ENCODE assay signal across 14 cellular contexts in the genomic region with DNA sequence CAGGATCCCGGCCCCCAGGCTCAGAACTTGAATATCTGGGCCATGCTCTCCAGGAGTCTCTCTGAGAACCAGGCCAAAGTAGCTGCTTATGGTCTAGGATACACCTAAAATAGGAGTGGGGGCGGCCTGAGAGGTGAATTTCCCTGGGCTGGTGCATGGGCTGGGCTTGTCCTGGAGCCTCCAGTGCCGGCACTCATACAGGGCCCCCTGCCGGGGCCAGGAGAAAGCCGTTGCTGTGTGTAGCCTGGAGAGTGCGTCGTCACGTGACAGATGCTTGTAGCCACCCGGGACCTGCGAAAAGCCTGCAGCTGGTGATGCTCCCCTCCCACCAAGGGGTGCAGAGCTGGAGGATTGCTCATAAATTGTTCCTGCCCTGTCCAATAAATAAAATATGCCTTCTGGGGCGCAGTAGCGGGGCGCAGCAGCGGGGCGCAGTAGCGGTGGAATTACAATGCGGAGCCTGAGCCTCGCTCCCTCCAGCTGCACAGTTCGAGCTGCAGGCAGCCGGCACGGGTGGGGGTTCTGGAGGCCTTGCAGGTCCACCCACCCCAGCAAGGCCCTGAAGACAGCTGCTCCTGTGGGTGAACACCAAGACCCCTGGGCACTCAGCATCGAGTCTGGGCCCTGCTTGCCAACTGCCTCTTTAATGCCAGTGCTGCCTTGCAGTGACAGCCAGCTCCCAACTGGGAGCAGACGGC.
DNase-seq lines count a peak whose midpoint lies in the region; ATAC-seq, FAIRE-seq and TF ChIP-seq lines count a peak whose summit lies in the region.
"Had no signal": no experiment of that assay in that cellular context is flagged by ENCODE, and none has a peak within 500 bp of the region (broad histone marks: within the 10 kb centered on the region; RNA-seq: fewer than 3 reads in every experiment).

No MANE protein-coding gene starts in this region.

- WGBS in tibial nerve, 2 donors = 43 to 63% methylated on average over 17 to 18 of the region's 23 CpGs

- H3K4me1 ChIP-seq in kidney (ENCODE audit: control insufficient read depth in 1 of 2, insufficient read depth in 1 of 2, low read depth in 1 of 2, low read length in 2 of 2) = no peaks in the 10 kb centered on the region
- H3K4me1 ChIP-seq in tibial nerve = peaks cover 0 to 3% (median 0%) of the 10 kb centered on the region in 4 donors

- POLR2A ChIA-PET in WTC11 (lab: Charles Lee) = no interaction called here

- H3K27ac ChIP-seq in kidney (ENCODE audit: low read depth in 2 of 2, low read length in 2 of 2) = no peak overlapping the region
- peak overlapping the region; percentile 38 for H3K27ac ChIP-seq in substantia nigra (ENCODE audit: low read depth, low read length, poor library complexity, severe bottlenecking)
- H3K27ac ChIP-seq in tibial nerve = no peak overlapping the region

- no peak for TF ChIP-seq CTCF in WTC11 (IDR thresholded peaks at IDR 0.05)
- no peak for TF ChIP-seq CTCF in kidney (IDR thresholded peaks at IDR 0.05; ENCODE audit: borderline replicate concordance, extremely low read depth, insufficient read depth)
- TF ChIP-seq CTCF in tibial nerve (IDR thresholded peaks at IDR 0.05) = peak in 1 of 5 experiments; percentile 23

- H3K4me3 Mint-ChIP-seq in WTC11 = no peak overlapping the region

- H3K9me3 Mint-ChIP-seq in WTC11 = peaks cover 6% of the 10 kb centered on the region

- no peak for TF ChIP-seq EP300 in tibial nerve (IDR thresholded peaks at IDR 0.05)

- CTCF ChIA-PET in WTC11 (lab: Charles Lee) = no interaction called here

- H3K9ac ChIP-seq in kidney (ENCODE audit: low read length in 2 of 2) = no peak overlapping the region

- DNase-seq in NCI-H82 (lab: John Stamatoyannopoulos, UW) (peak; percentile 50), NCI-H82 treated with DMSO at 0.1 percent for 48 hours (lab: John Stamatoyannopoulos, UW; ENCODE audit: unreplicated experiment) (no peak), WTC11 (ENCODE audit: low spot score) (peak; percentile 39), kidney (peak; percentile 56), substantia nigra (lab: John Stamatoyannopoulos, UW) (peak in 32 of 49 donors; percentile 23 to 84 (median 57)), tibial nerve (ENCODE audit: low spot score in 2 of 2) (no peak)
- DNase-seq: activated CD8-positive, alpha-beta memory T cell treated with anti-CD3 and anti-CD28 coated beads for 24 hours; activated naive CD4-positive, alpha-beta T cell treated with anti-CD3 and anti-CD28 coated beads, Interleukin-2, amount 50 U/mL, for 16 hours; kidney glomerular epithelial cell; T1000 had no signal

- no peak for FAIRE-seq in kidney (lab: Jason Lieb, UNC)
- FAIRE-seq: colon, H1 had no signal

- no peak for TF ChIP-seq POLR2A in tibial nerve (IDR thresholded peaks at IDR 0.05)

- peaks cover 8% of the 10 kb centered on the region; the same call in 1 of the 2 replicates for H3K4me1 Mint-ChIP-seq in WTC11

- peak; percentile 69 for ATAC-seq in WTC11
- ATAC-seq in GM18867 (IDR thresholded peaks at IDR 0.05; ENCODE audit: unreplicated experiment) = no peak
- no peak for ATAC-seq in HG03432 (IDR thresholded peaks at IDR 0.05; ENCODE audit: unreplicated experiment)

- H3K4me3 ChIP-seq in kidney (ENCODE audit: low read length in 2 of 2) (no peak overlapping the region), tibial nerve (no peak overlapping the region)

- intact Hi-C loops in kidney (cut with DNase I) = no loop called here

- H3K27me3 ChIP-seq in tibial nerve = no peaks in the 10 kb centered on the region

- H3K36me3 ChIP-seq in kidney (ENCODE audit: control insufficient read depth in 1 of 2, insufficient read depth in 2 of 2, low read length in 2 of 2) (no peaks in the 10 kb centered on the region), tibial nerve (no peaks in the 10 kb centered on the region)

- peaks cover 5% of the 10 kb centered on the region; the same call in 1 of the 2 replicates for H3K36me3 Mint-ChIP-seq in WTC11

- H3K27me3 Mint-ChIP-seq in WTC11 (ENCODE audit: low read depth) = no peaks in the 10 kb centered on the region

- no peak overlapping the region for H3K27ac Mint-ChIP-seq in WTC11

- H3K9me3 ChIP-seq in kidney (ENCODE audit: control insufficient read depth in 1 of 2, low read length in 2 of 2) (no peaks in the 10 kb centered on the region), tibial nerve (peaks cover 0 to 10% (median 0%) of the 10 kb centered on the region in 4 donors)

TF ChIP-seq in WTC11, 78 proteins besides CTCF, POLR2A, EP300 and RAD21:
- TF ChIP-seq, protein P1, sequence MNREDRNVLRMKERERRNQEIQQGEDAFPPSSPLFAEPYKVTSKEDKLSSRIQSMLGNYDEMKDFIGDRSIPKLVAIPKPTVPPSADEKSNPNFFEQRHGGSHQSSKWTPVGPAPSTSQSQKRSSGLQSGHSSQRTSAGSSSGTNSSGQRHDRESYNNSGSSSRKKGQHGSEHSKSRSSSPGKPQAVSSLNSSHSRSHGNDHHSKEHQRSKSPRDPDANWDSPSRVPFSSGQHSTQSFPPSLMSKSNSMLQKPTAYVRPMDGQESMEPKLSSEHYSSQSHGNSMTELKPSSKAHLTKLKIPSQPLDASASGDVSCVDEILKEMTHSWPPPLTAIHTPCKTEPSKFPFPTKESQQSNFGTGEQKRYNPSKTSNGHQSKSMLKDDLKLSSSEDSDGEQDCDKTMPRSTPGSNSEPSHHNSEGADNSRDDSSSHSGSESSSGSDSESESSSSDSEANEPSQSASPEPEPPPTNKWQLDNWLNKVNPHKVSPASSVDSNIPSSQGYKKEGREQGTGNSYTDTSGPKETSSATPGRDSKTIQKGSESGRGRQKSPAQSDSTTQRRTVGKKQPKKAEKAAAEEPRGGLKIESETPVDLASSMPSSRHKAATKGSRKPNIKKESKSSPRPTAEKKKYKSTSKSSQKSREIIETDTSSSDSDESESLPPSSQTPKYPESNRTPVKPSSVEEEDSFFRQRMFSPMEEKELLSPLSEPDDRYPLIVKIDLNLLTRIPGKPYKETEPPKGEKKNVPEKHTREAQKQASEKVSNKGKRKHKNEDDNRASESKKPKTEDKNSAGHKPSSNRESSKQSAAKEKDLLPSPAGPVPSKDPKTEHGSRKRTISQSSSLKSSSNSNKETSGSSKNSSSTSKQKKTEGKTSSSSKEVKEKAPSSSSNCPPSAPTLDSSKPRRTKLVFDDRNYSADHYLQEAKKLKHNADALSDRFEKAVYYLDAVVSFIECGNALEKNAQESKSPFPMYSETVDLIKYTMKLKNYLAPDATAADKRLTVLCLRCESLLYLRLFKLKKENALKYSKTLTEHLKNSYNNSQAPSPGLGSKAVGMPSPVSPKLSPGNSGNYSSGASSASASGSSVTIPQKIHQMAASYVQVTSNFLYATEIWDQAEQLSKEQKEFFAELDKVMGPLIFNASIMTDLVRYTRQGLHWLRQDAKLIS (CRISPR knock-in tag; IDR thresholded peaks at IDR 0.05; ENCODE audit: borderline replicate concordance) = no peak
- TF ChIP-seq RORB (CRISPR knock-in tag; IDR thresholded peaks at IDR 0.05) = no peak
- TF ChIP-seq, protein P2, sequence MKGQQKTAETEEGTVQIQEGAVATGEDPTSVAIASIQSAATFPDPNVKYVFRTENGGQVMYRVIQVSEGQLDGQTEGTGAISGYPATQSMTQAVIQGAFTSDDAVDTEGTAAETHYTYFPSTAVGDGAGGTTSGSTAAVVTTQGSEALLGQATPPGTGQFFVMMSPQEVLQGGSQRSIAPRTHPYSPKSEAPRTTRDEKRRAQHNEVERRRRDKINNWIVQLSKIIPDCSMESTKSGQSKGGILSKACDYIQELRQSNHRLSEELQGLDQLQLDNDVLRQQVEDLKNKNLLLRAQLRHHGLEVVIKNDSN (CRISPR knock-in tag; IDR thresholded peaks at IDR 0.05) = peak; percentile 63
- TF ChIP-seq, protein P3, sequence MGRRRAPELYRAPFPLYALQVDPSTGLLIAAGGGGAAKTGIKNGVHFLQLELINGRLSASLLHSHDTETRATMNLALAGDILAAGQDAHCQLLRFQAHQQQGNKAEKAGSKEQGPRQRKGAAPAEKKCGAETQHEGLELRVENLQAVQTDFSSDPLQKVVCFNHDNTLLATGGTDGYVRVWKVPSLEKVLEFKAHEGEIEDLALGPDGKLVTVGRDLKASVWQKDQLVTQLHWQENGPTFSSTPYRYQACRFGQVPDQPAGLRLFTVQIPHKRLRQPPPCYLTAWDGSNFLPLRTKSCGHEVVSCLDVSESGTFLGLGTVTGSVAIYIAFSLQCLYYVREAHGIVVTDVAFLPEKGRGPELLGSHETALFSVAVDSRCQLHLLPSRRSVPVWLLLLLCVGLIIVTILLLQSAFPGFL (CRISPR knock-in tag; IDR thresholded peaks at IDR 0.05; ENCODE audit: borderline replicate concordance) = no peak
- TF ChIP-seq, protein P4, sequence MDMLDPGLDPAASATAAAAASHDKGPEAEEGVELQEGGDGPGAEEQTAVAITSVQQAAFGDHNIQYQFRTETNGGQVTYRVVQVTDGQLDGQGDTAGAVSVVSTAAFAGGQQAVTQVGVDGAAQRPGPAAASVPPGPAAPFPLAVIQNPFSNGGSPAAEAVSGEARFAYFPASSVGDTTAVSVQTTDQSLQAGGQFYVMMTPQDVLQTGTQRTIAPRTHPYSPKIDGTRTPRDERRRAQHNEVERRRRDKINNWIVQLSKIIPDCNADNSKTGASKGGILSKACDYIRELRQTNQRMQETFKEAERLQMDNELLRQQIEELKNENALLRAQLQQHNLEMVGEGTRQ (CRISPR knock-in tag; IDR thresholded peaks at IDR 0.05) = peak; percentile 71
TF ChIP-seq in WTC11: peak in this region for 2.

Comparison
In these comparisons a context has a peak if more than half of its experiments do, and no peak if none do; other contexts are left out.
1. DNase-seq: peak in NCI-H82 (single experiment), WTC11 (single experiment), kidney (single experiment) and substantia nigra (32 of 49); none in NCI-H82 treated with DMSO at 0.1 percent for 48 hours (single experiment) and tibial nerve (0 of 2).